In the genomic region with DNA sequence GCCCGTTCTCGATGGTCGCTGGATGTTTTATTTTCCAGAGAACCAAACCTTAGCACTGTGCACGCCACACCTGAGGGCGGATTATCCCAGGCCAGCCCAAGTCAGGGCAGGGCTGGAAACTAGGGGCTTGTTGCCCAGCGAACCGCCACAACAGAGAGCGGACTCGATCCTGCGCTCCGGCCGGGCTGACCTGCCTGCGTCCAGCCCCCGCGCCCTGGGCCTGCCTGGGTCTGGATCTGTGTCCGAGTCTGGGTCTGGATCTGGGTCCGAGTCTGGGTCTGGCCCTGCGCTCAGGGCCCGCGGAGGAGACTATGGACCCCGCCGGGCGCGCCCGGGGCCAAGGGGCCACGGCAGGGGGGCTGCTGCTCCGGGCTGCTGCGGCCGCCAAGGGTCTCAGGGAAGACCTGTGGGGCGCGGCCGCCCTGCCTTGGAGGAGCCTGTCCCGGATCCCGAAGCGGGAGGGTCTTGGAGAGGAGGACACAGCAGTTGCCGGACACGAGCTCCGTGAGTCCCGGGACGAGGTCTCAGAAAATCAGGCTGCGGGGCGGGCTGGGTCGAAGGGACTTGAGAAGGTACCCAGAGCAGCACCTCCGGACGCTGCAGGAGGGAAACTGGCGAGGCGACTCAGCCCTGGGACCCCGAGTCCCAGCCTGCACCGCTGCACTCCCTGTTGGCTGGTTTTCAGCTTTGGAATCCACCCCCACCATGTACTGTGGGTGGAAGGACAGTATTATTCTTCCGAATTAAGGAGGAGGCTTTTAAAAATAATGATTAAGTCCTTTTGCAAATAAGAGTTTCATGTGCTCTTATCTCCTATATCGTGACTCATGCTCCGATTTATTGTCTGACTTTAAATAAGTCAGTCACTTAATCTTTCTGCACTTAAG, we compare ENCODE assay signal across 8 cellular contexts. TPM values are rescaled to one million over a fixed set of nuclear protein-coding genes. Genes with fewer than 3 reads are reported as not detected.
DNase-seq lines count a peak whose midpoint lies in the region; ATAC-seq and TF ChIP-seq lines count a peak whose summit lies in the region.

Gene ANKDD1B, plus strand, starts transcription at position 130 of the 887 bp plus-strand sequence. Its CDS starts 182 bp downstream, at position 312.

- DNase-seq in CD4-positive, CD25-positive, alpha-beta regulatory T cell: peak in 1 of 3 donors; percentile 8
- DNase-seq in mesenchymal stem cell (peak; percentile 68), tibial nerve (ENCODE audit: low spot score in 2 of 2) (no peak)
- no peak for DNase-seq in activated T-helper 1 cell treated with anti-CD3 and anti-CD28 coated beads, Interleukin-12 subunit alpha, Interleukin-12 subunit beta, Interleukin-2, Interleukin-4 antibody, amounts not matched to agents 30 ng/mL and 10 ng/mL and 1 ng/mL, durations not matched to agents 14 hours and 24 hours and 36 hours (ENCODE audit: low spot score)

- peak within 1 kb of the TSS; percentile 86 for H3K4me2 ChIP-seq in mesenchymal stem cell (ENCODE audit: low read length, poor library complexity, severe bottlenecking)

- no peak within 1 kb of the TSS for H3K27ac Mint-ChIP-seq in CD4-positive, CD25-positive, alpha-beta regulatory T cell
- H3K27ac Mint-ChIP-seq in activated T-helper 1 cell treated with anti-CD3 and anti-CD28 coated beads, Interleukin-12 subunit alpha, Interleukin-12 subunit beta, Interleukin-2, Interleukin-4 antibody, amounts not matched to agents 30 ng/mL and 10 ng/mL and 1 ng/mL, durations not matched to agents 14 hours and 24 hours and 36 hours: no peak within 1 kb of the TSS

- no peak for TF ChIP-seq CTCF in tibial nerve (IDR thresholded peaks at IDR 0.05)

- peak within 1 kb of the TSS; percentile 77 for H3K4me3 ChIP-seq in CD4-positive, CD25-positive, alpha-beta regulatory T cell (ENCODE audit: low read depth, low read length)
- H3K4me3 ChIP-seq in HUES64 (ENCODE audit: low read length) (peak within 1 kb of the TSS; percentile 63), endocrine pancreas (ENCODE audit: control insufficient read depth, insufficient read depth, low read length) (peak within 1 kb of the TSS; percentile 57), mesenchymal stem cell (ENCODE audit: insufficient read depth in 1 of 2, low read depth in 1 of 2, low read length in 2 of 2) (peak within 1 kb of the TSS; percentile 68 to 83), tibial nerve (peak within 1 kb of the TSS; percentile 43 to 66 (median 46))

- H3K36me3 ChIP-seq in CD4-positive, CD25-positive, alpha-beta regulatory T cell (ENCODE audit: control insufficient read depth, insufficient read depth, low read length): no peaks in the 10 kb centered on the region
- H3K36me3 ChIP-seq in HUES64 (ENCODE audit: insufficient read depth, low read length): no peaks in the 10 kb centered on the region
- no peaks in the 10 kb centered on the region for H3K36me3 ChIP-seq in endocrine pancreas (ENCODE audit: control insufficient read depth, insufficient read depth, low read length)
- peaks cover 0 to 3% of the 10 kb centered on the region in 2 experiments for H3K36me3 ChIP-seq in mesenchymal stem cell (ENCODE audit: control insufficient read depth in 1 of 2, insufficient read depth in 2 of 2, low read depth in 1 of 2, low read length in 2 of 2)
- no peaks in the 10 kb centered on the region for H3K36me3 ChIP-seq in tibial nerve

- peak within 1 kb of the TSS; percentile 72 for H2AFZ ChIP-seq in mesenchymal stem cell (ENCODE audit: low read depth, low read length)

- peak within 1 kb of the TSS; percentile 1 for H2AK5ac ChIP-seq in mesenchymal stem cell (ENCODE audit: low read length, severe bottlenecking)

- H3K9me3 ChIP-seq in CD4-positive, CD25-positive, alpha-beta regulatory T cell (ENCODE audit: control insufficient read depth in 2 of 2, low read length in 2 of 2): no peaks in the 10 kb centered on the region
- H3K9me3 ChIP-seq in HUES64 (ENCODE audit: insufficient read depth, low read depth, low read length) (no peaks in the 10 kb centered on the region), endocrine pancreas (ENCODE audit: control insufficient read depth, low read length) (no peaks in the 10 kb centered on the region), mesenchymal stem cell (ENCODE audit: control insufficient read depth, low read length) (no peaks in the 10 kb centered on the region), tibial nerve (no peaks in the 10 kb centered on the region)

- H3K4me3 Mint-ChIP-seq in CD4-positive, CD25-positive, alpha-beta regulatory T cell: peak within 1 kb of the TSS in 3 of 4 donors; percentile 19 to 38 (median 21)
- no peak within 1 kb of the TSS for H3K4me3 Mint-ChIP-seq in activated T-helper 1 cell treated with anti-CD3 and anti-CD28 coated beads, Interleukin-12 subunit alpha, Interleukin-12 subunit beta, Interleukin-2, Interleukin-4 antibody, amounts not matched to agents 30 ng/mL and 10 ng/mL and 1 ng/mL, durations not matched to agents 14 hours and 24 hours and 36 hours

- no peak within 1 kb of the TSS for H3K27ac ChIP-seq in CD4-positive, CD25-positive, alpha-beta regulatory T cell (ENCODE audit: insufficient read depth, low read length, poor library complexity, severe bottlenecking)
- H3K27ac ChIP-seq in HUES64 (ENCODE audit: low read depth, low read length): peak within 1 kb of the TSS; percentile 75
- peak within 1 kb of the TSS; percentile 49 for H3K27ac ChIP-seq in mesenchymal stem cell (ENCODE audit: low read length, poor library complexity, severe bottlenecking)
- peak within 1 kb of the TSS; percentile 7 to 79 (median 48) for H3K27ac ChIP-seq in tibial nerve

- H2BK120ac ChIP-seq in mesenchymal stem cell (ENCODE audit: low read depth, low read length): peak within 1 kb of the TSS; percentile 94

- 42% methylated on average over 51 of the region's 52 CpGs for WGBS in HUES64
- WGBS in mesenchymal stem cell: 2% methylated on average over 47 of the region's 52 CpGs
- WGBS in tibial nerve, 2 donors: 1 to 2% methylated on average over 38 to 50 of the region's 52 CpGs

- H3K9ac ChIP-seq in HUES64 (ENCODE audit: low read depth, low read length) (peak within 1 kb of the TSS; percentile 74), endocrine pancreas (ENCODE audit: control insufficient read depth, insufficient read depth, low read length) (peak within 1 kb of the TSS; percentile 67), mesenchymal stem cell (ENCODE audit: low read length) (peak within 1 kb of the TSS; percentile 84)

- TF ChIP-seq POLR2A in tibial nerve (IDR thresholded peaks at IDR 0.05): no peak

- peaks cover 8% of the 10 kb centered on the region for H3K4me1 ChIP-seq in CD4-positive, CD25-positive, alpha-beta regulatory T cell (ENCODE audit: control insufficient read depth, insufficient read depth, low read length, poor library complexity, severe bottlenecking)
- peaks cover 32% of the 10 kb centered on the region for H3K4me1 ChIP-seq in HUES64 (ENCODE audit: insufficient read depth, low read length)
- no peaks in the 10 kb centered on the region for H3K4me1 ChIP-seq in endocrine pancreas (ENCODE audit: control insufficient read depth, insufficient read depth, low read length)
- H3K4me1 ChIP-seq in mesenchymal stem cell (ENCODE audit: control insufficient read depth, insufficient read depth, low read depth, low read length): peaks cover 5% of the 10 kb centered on the region
- peaks cover 0 to 17% (median 0%) of the 10 kb centered on the region in 4 donors for H3K4me1 ChIP-seq in tibial nerve

- peaks cover 0 to 5% (median 0%) of the 10 kb centered on the region in 7 donors for H3K9me3 Mint-ChIP-seq in CD4-positive, CD25-positive, alpha-beta regulatory T cell
- no peaks in the 10 kb centered on the region for H3K9me3 Mint-ChIP-seq in activated T-helper 1 cell treated with anti-CD3 and anti-CD28 coated beads, Interleukin-12 subunit alpha, Interleukin-12 subunit beta, Interleukin-2, Interleukin-4 antibody, amounts not matched to agents 30 ng/mL and 10 ng/mL and 1 ng/mL, durations not matched to agents 14 hours and 24 hours and 36 hours

- H3K4ac ChIP-seq in mesenchymal stem cell (ENCODE audit: low read depth in 1 of 2, low read length in 2 of 2): peak within 1 kb of the TSS; percentile 89 to 95

- H3K4me1 Mint-ChIP-seq in CD4-positive, CD25-positive, alpha-beta regulatory T cell: peaks cover 0 to 7% (median 5%) of the 10 kb centered on the region in 4 donors
- H3K4me1 Mint-ChIP-seq in activated T-helper 1 cell treated with anti-CD3 and anti-CD28 coated beads, Interleukin-12 subunit alpha, Interleukin-12 subunit beta, Interleukin-2, Interleukin-4 antibody, amounts not matched to agents 30 ng/mL and 10 ng/mL and 1 ng/mL, durations not matched to agents 14 hours and 24 hours and 36 hours (ENCODE audit: low read depth): peaks cover 5% of the 10 kb centered on the region

- peaks cover 9% of the 10 kb centered on the region for H3K27me3 Mint-ChIP-seq in CD4-positive, CD25-positive, alpha-beta regulatory T cell
- no peaks in the 10 kb centered on the region for H3K27me3 Mint-ChIP-seq in activated T-helper 1 cell treated with anti-CD3 and anti-CD28 coated beads, Interleukin-12 subunit alpha, Interleukin-12 subunit beta, Interleukin-2, Interleukin-4 antibody, amounts not matched to agents 30 ng/mL and 10 ng/mL and 1 ng/mL, durations not matched to agents 14 hours and 24 hours and 36 hours (ENCODE audit: insufficient read depth)

- H3K18ac ChIP-seq in mesenchymal stem cell (ENCODE audit: low read depth in 1 of 2, low read length in 2 of 2): peak within 1 kb of the TSS; percentile 91 to 94

- peaks cover 9% of the 10 kb centered on the region for H3K36me3 Mint-ChIP-seq in CD4-positive, CD25-positive, alpha-beta regulatory T cell
- peaks cover 5% of the 10 kb centered on the region for H3K36me3 Mint-ChIP-seq in activated T-helper 1 cell treated with anti-CD3 and anti-CD28 coated beads, Interleukin-12 subunit alpha, Interleukin-12 subunit beta, Interleukin-2, Interleukin-4 antibody, amounts not matched to agents 30 ng/mL and 10 ng/mL and 1 ng/mL, durations not matched to agents 14 hours and 24 hours and 36 hours (ENCODE audit: low read depth)

- peak within 1 kb of the TSS in 1 of 2 experiments; percentile 82 for H3K14ac ChIP-seq in mesenchymal stem cell (ENCODE audit: low read length in 2 of 2)

- no peak for TF ChIP-seq EP300 in tibial nerve (IDR thresholded peaks at IDR 0.05)

- H3K79me1 ChIP-seq in mesenchymal stem cell (replicated peaks; ENCODE audit: low read length, poor library complexity, severe bottlenecking): peaks cover 7% of the 10 kb centered on the region

- H4K8ac ChIP-seq in mesenchymal stem cell (ENCODE audit: low read length): peak within 1 kb of the TSS; percentile 98

- intact Hi-C loops in activated T-helper 1 cell treated with anti-CD3 and anti-CD28 coated beads, Interleukin-12 subunit alpha, Interleukin-12 subunit beta, Interleukin-2, Interleukin-4 antibody, amounts not matched to agents 30 ng/mL and 10 ng/mL and 1 ng/mL, durations not matched to agents 14 hours and 24 hours and 36 hours (cut with micrococcal nuclease): no loop called here

- peaks cover 4% of the 10 kb centered on the region for H3K27me3 ChIP-seq in CD4-positive, CD25-positive, alpha-beta regulatory T cell (ENCODE audit: control insufficient read depth, insufficient read depth, low read length)
- H3K27me3 ChIP-seq in HUES64 (ENCODE audit: insufficient read depth, low read length): 0 out of 2 replicates have a peak, but pooled peaks cover 2% of the 10 kb centered on the region
- H3K27me3 ChIP-seq in endocrine pancreas (ENCODE audit: control insufficient read depth, insufficient read depth, low read length): no peaks in the 10 kb centered on the region
- no peaks in the 10 kb centered on the region for H3K27me3 ChIP-seq in mesenchymal stem cell (ENCODE audit: control insufficient read depth in 1 of 2, insufficient read depth in 1 of 2, low read length in 2 of 2)
- H3K27me3 ChIP-seq in tibial nerve: no peaks in the 10 kb centered on the region

- H3K23ac ChIP-seq in mesenchymal stem cell (ENCODE audit: low read length in 2 of 2): peak within 1 kb of the TSS; percentile 96 to 98

- no peak for ATAC-seq in CD4-positive, CD25-positive, alpha-beta regulatory T cell (ENCODE audit: low read depth in 2 of 2)
- ATAC-seq in GM18520 (IDR thresholded peaks at IDR 0.05; ENCODE audit: unreplicated experiment) (no peak), HG03139 (IDR thresholded peaks at IDR 0.05; ENCODE audit: unreplicated experiment) (no peak)

- H2BK15ac ChIP-seq in mesenchymal stem cell (ENCODE audit: low read depth, poor library complexity, severe bottlenecking): peak within 1 kb of the TSS; percentile 80

- H2BK5ac ChIP-seq in mesenchymal stem cell (ENCODE audit: low read depth, low read length, poor library complexity, severe bottlenecking): peak within 1 kb of the TSS; percentile 92

- peak within 1 kb of the TSS; percentile 97 for H4K91ac ChIP-seq in mesenchymal stem cell (ENCODE audit: low read length)

- H2BK12ac ChIP-seq in mesenchymal stem cell (ENCODE audit: low read length in 2 of 2): peak within 1 kb of the TSS; percentile 38 to 91

RNA-seq across cellular contexts. Expression of gene ANKDD1B, which starts in this region (rescaled TPM):
- total RNA-seq in CD4-positive, CD25-positive, alpha-beta regulatory T cell: 0.69 TPM
- polyA plus RNA-seq in CD4-positive, CD25-positive, alpha-beta regulatory T cell: 1 to 10 TPM; 2.1 to 3.3 (median 2.5) TPM
- polyA plus RNA-seq in HUES64 (2013, experiment 1 of 2): 0.10 TPM
- not detected for polyA plus RNA-seq in HUES64 (2013, experiment 2 of 2)
- 0.07 TPM for polyA plus RNA-seq in mesenchymal stem cell (2013, experiment 1 of 2)
- polyA plus RNA-seq in mesenchymal stem cell (2013, experiment 2 of 2): 0.08 TPM
- 1 to 10 TPM in 3 of 4 donors, under 1 TPM in 1; 0.63 to 3.9 (median 1.3) TPM for total RNA-seq in tibial nerve
- total RNA-seq in activated T-helper 1 cell treated with anti-CD3 and anti-CD28 coated beads, Interleukin-12 subunit alpha, Interleukin-12 subunit beta, Interleukin-2, Interleukin-4 antibody, amounts not matched to agents 30 ng/mL and 10 ng/mL and 1 ng/mL, durations not matched to agents 14 hours and 24 hours and 36 hours: 0.18 and 0.22 TPM in 2 replicates
